1 cellular context compared by ENCODE assay signal in the genomic region with DNA sequence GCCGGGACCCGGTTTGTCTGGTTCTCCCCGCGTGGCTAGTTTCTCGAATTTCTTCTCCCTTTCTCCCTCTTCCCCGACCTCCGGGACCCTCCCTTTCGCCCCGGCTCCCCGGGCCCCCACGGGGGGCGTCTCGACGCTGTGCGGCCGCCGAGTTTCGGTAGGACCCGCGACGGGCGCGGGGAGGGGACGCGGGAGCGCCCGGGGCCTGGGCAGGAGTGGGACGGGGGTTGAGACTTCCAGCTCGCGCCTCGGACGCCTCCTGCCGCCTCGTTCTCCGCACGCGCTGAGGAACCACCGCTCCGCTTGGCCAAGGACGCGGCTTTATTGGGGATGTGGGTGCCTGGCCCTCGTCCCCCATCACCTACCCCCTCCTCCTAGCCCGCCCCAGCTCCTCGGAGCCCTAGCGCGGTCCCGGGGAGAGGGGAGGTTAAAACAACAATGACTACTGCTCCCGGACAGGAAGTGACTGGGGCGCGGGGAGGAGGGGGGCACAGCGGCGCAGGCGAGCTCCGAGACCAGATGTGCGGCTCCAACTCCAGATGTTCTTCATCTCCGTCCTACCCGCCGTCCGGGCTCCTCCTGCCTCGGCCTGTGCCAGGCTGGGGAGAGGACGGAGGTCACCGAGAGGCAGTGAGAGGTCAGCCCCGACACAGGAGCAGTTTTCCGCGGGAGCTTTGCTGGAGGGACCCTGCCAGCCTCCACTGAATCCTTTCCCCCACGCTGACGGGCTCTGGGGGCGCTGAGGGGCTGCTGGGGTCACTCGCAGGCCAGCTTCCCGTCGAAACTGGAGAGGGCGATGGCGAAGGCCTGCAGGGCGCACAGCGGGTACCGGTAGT.
TF ChIP-seq lines count a peak whose summit lies in the region.

No MANE protein-coding gene starts in this region.

TF ChIP-seq in K562, 482 proteins besides CTCF, POLR2A, EP300 and RAD21 (continued from another document):
- TF ChIP-seq, protein P1, sequence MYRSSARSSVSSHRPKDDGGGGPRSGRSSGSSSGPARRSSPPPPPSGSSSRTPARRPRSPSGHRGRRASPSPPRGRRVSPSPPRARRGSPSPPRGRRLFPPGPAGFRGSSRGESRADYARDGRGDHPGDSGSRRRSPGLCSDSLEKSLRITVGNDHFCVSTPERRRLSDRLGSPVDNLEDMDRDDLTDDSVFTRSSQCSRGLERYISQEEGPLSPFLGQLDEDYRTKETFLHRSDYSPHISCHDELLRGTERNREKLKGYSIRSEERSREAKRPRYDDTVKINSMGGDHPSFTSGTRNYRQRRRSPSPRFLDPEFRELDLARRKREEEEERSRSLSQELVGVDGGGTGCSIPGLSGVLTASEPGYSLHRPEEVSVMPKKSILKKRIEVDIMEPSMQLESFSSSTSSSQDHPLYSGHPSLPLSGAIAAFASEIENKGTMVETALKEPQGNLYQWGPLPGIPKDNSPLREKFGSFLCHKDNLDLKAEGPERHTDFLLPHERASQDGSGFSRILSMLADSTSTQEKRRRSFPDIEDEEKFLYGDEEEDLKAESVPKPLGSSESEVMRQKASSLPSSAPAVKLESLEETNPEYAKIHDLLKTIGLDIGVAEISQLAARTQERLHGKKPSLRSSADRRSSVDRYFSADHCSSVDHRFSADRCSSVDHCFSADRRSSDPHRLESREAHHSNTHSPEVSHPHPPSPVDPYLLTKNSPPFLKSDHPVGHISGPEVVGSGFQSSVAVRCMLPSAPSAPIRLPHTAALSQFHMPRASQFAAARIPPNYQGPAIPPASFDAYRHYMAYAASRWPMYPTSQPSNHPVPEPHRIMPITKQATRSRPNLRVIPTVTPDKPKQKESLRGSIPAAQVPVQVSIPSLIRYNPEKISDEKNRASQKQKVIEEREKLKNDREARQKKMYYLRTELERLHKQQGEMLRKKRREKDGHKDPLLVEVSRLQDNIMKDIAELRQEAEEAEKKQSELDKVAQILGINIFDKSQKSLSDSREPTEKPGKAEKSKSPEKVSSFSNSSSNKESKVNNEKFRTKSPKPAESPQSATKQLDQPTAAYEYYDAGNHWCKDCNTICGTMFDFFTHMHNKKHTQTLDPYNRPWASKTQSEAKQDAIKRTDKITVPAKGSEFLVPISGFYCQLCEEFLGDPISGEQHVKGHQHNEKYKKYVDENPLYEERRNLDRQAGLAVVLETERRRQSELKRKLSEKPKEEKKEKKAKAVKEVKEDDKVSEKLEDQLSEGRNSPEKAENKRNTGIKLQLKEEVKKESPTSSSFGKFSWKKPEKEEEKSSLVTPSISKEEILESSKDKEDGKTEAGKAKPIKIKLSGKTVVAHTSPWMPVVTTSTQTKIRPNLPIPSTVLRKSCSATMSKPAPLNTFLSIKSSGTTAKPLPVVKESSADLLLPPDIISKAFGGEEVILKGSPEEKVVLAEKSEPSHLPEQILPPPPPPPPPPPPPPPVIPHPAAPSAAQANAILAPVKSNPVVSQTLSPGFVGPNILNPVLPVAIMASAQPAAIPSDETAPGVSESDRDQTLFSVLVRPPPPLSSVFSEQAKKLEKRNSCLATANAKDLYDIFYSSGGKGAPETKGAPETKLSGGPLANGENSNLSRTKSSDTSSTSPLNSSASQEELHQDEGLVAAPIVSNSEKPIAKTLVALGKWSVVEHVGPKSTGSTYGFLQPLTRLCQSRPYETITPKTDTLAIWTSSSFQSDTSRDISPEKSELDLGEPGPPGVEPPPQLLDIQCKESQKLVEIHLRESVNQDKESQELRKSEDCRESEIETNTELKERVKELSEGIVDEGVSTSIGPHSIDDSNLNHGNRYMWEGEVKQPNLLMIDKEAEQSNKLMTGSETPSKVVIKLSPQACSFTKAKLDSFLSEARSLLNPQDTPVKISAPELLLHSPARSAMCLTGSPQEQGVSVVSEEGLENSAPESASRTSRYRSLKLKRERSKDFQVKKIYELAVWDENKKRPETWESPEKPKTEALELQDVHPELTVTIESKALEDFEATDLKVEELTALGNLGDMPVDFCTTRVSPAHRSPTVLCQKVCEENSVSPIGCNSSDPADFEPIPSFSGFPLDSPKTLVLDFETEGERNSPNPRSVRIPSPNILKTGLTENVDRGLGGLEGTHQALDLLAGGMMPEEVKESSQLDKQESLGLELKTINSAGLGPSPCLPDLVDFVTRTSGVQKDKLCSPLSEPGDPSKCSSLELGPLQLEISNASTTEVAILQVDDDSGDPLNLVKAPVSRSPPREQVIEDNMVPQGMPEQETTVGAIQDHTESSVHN (IDR thresholded peaks at IDR 0.05; ENCODE audit: borderline replicate concordance in 1 of 2, low read depth in 1 of 2), result no peak
- TF ChIP-seq ZNF384 (IDR thresholded peaks at IDR 0.05; ENCODE audit: low read depth, low read length), result no peak
- no peak for TF ChIP-seq ZNF24 (IDR thresholded peaks at IDR 0.05)
- no peak for TF ChIP-seq HDAC3 (IDR thresholded peaks at IDR 0.05; ENCODE audit: borderline replicate concordance, partially characterized antibody)
- no peak for TF ChIP-seq NR4A1 (CRISPR knock-in tag; IDR thresholded peaks at IDR 0.05)
- TF ChIP-seq NR4A1 (tag; IDR thresholded peaks at IDR 0.05), result no peak
- no peak; the same call in 1 of the 2 replicates for TF ChIP-seq RBM34 (IDR thresholded peaks at IDR 0.05; ENCODE audit: borderline replicate concordance, insufficient read depth, low read length)
- TF ChIP-seq HNRNPLL (IDR thresholded peaks at IDR 0.05; ENCODE audit: low read depth, low read length, poor library complexity, severe bottlenecking), result no peak
- TF ChIP-seq, protein P2, sequence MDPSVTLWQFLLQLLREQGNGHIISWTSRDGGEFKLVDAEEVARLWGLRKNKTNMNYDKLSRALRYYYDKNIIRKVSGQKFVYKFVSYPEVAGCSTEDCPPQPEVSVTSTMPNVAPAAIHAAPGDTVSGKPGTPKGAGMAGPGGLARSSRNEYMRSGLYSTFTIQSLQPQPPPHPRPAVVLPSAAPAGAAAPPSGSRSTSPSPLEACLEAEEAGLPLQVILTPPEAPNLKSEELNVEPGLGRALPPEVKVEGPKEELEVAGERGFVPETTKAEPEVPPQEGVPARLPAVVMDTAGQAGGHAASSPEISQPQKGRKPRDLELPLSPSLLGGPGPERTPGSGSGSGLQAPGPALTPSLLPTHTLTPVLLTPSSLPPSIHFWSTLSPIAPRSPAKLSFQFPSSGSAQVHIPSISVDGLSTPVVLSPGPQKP (CRISPR knock-in tag; IDR thresholded peaks at IDR 0.05), result no peak; the same call in 1 of the 2 replicates
- TF ChIP-seq MXI1 (IDR thresholded peaks at IDR 0.05; ENCODE audit: low read depth, low read length), result no peak
- no peak for TF ChIP-seq ZFPM2 (CRISPR knock-in tag; IDR thresholded peaks at IDR 0.05)
- no peak for TF ChIP-seq SIN3B (IDR thresholded peaks at IDR 0.05; ENCODE audit: low read depth)
- TF ChIP-seq, protein P3, sequence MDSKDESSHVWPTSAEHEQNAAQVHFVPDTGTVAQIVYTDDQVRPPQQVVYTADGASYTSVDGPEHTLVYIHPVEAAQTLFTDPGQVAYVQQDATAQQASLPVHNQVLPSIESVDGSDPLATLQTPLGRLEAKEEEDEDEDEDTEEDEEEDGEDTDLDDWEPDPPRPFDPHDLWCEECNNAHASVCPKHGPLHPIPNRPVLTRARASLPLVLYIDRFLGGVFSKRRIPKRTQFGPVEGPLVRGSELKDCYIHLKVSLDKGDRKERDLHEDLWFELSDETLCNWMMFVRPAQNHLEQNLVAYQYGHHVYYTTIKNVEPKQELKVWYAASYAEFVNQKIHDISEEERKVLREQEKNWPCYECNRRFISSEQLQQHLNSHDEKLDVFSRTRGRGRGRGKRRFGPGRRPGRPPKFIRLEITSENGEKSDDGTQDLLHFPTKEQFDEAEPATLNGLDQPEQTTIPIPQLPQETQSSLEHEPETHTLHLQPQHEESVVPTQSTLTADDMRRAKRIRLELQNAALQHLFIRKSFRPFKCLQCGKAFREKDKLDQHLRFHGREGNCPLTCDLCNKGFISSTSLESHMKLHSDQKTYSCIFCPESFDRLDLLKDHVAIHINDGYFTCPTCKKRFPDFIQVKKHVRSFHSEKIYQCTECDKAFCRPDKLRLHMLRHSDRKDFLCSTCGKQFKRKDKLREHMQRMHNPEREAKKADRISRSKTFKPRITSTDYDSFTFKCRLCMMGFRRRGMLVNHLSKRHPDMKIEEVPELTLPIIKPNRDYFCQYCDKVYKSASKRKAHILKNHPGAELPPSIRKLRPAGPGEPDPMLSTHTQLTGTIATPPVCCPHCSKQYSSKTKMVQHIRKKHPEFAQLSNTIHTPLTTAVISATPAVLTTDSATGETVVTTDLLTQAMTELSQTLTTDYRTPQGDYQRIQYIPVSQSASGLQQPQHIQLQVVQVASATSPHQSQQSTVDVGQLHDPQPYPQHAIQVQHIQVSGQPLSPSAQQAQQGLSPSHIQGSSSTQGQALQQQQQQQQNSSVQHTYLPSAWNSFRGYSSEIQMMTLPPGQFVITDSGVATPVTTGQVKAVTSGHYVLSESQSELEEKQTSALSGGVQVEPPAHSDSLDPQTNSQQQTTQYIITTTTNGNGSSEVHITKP (IDR thresholded peaks at IDR 0.05; ENCODE audit: partially characterized antibody), result peak; percentile 11
- peak; percentile 61; the same call in 1 of the 2 replicates for TF ChIP-seq CEBPG (CRISPR knock-in tag; IDR thresholded peaks at IDR 0.05)
- TF ChIP-seq CEBPG (tag; conservative IDR thresholded peaks at IDR 0.05 in 1 of 2, IDR thresholded peaks at IDR 0.05 in 1 of 2), result no peak
- TF ChIP-seq CBX2 (IDR thresholded peaks at IDR 0.05; ENCODE audit: insufficient read depth, low read length, poor library complexity, severe bottlenecking), result no peak
- TF ChIP-seq, protein P4, sequence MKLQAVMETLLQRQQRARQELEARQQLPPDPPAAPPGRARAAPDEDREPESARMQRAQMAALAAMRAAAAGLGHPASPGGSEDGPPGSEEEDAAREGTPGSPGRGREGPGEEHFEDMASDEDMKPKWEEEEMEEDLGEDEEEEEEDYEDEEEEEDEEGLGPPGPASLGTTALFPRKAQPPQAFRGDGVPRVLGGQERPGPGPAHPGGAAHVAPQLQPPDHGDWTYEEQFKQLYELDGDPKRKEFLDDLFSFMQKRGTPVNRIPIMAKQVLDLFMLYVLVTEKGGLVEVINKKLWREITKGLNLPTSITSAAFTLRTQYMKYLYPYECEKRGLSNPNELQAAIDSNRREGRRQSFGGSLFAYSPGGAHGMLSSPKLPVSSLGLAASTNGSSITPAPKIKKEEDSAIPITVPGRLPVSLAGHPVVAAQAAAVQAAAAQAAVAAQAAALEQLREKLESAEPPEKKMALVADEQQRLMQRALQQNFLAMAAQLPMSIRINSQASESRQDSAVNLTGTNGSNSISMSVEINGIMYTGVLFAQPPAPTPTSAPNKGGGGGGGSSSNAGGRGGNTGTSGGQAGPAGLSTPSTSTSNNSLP (IDR thresholded peaks at IDR 0.05; ENCODE audit: borderline replicate concordance, low read depth, low read length), result no peak
